ENCODE assay signal across 9 cellular contexts in genomic region chr7:128860158-128861073, GRCh38. TPM values are rescaled to one million over a fixed set of nuclear protein-coding genes. Genes with fewer than 3 reads are reported as not detected.
DNase-seq lines count a peak whose midpoint lies in the region; ATAC-seq and TF ChIP-seq lines count a peak whose summit lies in the region.
"Had no signal": no experiment of that assay in that cellular context is flagged by ENCODE, and none has a peak within 500 bp of the region (broad histone marks: within the 10 kb centered on the region; RNA-seq: fewer than 3 reads in every experiment).

No MANE protein-coding gene starts in this region.

- no peaks in the 10 kb centered on the region for H3K9me3 ChIP-seq in lower lobe of right lung
- H3K9me3 ChIP-seq in naive thymus-derived CD4-positive, alpha-beta T cell (ENCODE audit: control insufficient read depth in 2 of 3, low read length in 3 of 3): no peaks in the 10 kb centered on the region
- H3K9me3 ChIP-seq: upper lobe of left lung had no signal

- peaks cover 45% of the 10 kb centered on the region for H3K4me1 ChIP-seq in KMS-11 (ENCODE audit: low read depth, poor library complexity, severe bottlenecking)
- peaks cover 19% of the 10 kb centered on the region for H3K4me1 ChIP-seq in lower lobe of right lung
- H3K4me1 ChIP-seq in naive thymus-derived CD4-positive, alpha-beta T cell (ENCODE audit: control insufficient read depth in 2 of 2, insufficient read depth in 2 of 2, low read length in 2 of 2): peaks cover 12 to 15% of the 10 kb centered on the region in 2 donors

- peak overlapping the region in 2 of 7 donors; percentile 20 to 26 for H3K27ac Mint-ChIP-seq in CD14-positive monocyte
- H3K27ac Mint-ChIP-seq in naive thymus-derived CD4-positive, alpha-beta T cell: peak overlapping the region in 2 of 9 donors; percentile 11 to 73

- no peak overlapping the region for H3K4me3 Mint-ChIP-seq in CD14-positive monocyte
- peak overlapping the region in 1 of 10 donors; percentile 42 for H3K4me3 Mint-ChIP-seq in naive thymus-derived CD4-positive, alpha-beta T cell

- no peaks in the 10 kb centered on the region for H3K36me3 ChIP-seq in KMS-11 (ENCODE audit: insufficient read depth)
- peaks cover 9% of the 10 kb centered on the region for H3K36me3 ChIP-seq in lower lobe of right lung
- peaks cover 0 to 10% (median 0%) of the 10 kb centered on the region in 3 experiments for H3K36me3 ChIP-seq in naive thymus-derived CD4-positive, alpha-beta T cell (ENCODE audit: control insufficient read depth in 2 of 3, insufficient read depth in 3 of 3, low read length in 3 of 3)

- CTCF ChIA-PET in naive thymus-derived CD4-positive, alpha-beta T cell (lab: Charles Lee): interaction anchor here (0.5 kb wide), 1 partner anchor 1082 kb away, joined by 4 read pairs; no protein-coding TSS in a partner anchor

- POLR2A ChIA-PET in naive thymus-derived CD4-positive, alpha-beta T cell (lab: Charles Lee): no interaction called here

- H3K27me3 ChIP-seq in KMS-11 (ENCODE audit: insufficient read depth, low read depth): peaks cover 3% of the 10 kb centered on the region; the same call in 1 of the 2 replicates
- H3K27me3 ChIP-seq in lower lobe of right lung (ENCODE audit: low read depth): no peaks in the 10 kb centered on the region
- no peaks in the 10 kb centered on the region for H3K27me3 ChIP-seq in naive thymus-derived CD4-positive, alpha-beta T cell (ENCODE audit: control insufficient read depth in 2 of 2, insufficient read depth in 2 of 2, low read length in 2 of 2)
- H3K27me3 ChIP-seq: upper lobe of left lung had no signal

- peak overlapping the region; percentile 42; the same call in 1 of the 2 replicates for H3K27ac ChIP-seq in KMS-11
- no peak overlapping the region for H3K27ac ChIP-seq in lower lobe of right lung
- H3K27ac ChIP-seq in naive thymus-derived CD4-positive, alpha-beta T cell (ENCODE audit: low read depth, low read length): no peak overlapping the region

- peaks cover 18% of the 10 kb centered on the region for H3K4me1 Mint-ChIP-seq in CD14-positive monocyte
- H3K4me1 Mint-ChIP-seq in naive thymus-derived CD4-positive, alpha-beta T cell: peaks cover 16 to 30% (median 25%) of the 10 kb centered on the region in 7 donors

- TF ChIP-seq CTCF in KMS-11 (conservative IDR thresholded peaks at IDR 0.05; ENCODE audit: low read depth, low read length) (no peak), lower lobe of right lung (IDR thresholded peaks at IDR 0.05) (no peak), CD14-positive monocyte (IDR thresholded peaks at IDR 0.05) (no peak)

- H3K79me2 ChIP-seq in KMS-11 (ENCODE audit: insufficient read depth, low read depth): peaks cover 26% of the 10 kb centered on the region; the same call in 1 of the 2 replicates

- H3K36me3 Mint-ChIP-seq in CD14-positive monocyte: peaks cover 9 to 10% of the 10 kb centered on the region in 2 donors
- H3K36me3 Mint-ChIP-seq in naive thymus-derived CD4-positive, alpha-beta T cell: peaks cover 0 to 6% (median under 1%) of the 10 kb centered on the region in 5 donors

- intact Hi-C loops in lower lobe of right lung (cut with DNase I): no loop called here
- intact Hi-C loops in CD14-positive monocyte (cut with micrococcal nuclease): loop anchor here in 1 of 2 donors (10.0 kb wide), 1 partner anchor 116 kb away; no protein-coding TSS in a partner anchor
- intact Hi-C loops in naive thymus-derived CD4-positive, alpha-beta T cell (cut with micrococcal nuclease): loop anchor here (5.0 to 10.0 kb wide), 6 partner anchors 68 to 1273 kb away; partner anchors contain the start of genes CCDC136 (in 2 of the 2), HILPDA (in 2 of the 2), ARF5 (in 1 of the 2) and GCC1 (in 1 of the 2)

- DNase-seq in DMS 273 (lab: John Stamatoyannopoulos, UW; ENCODE audit: unreplicated experiment) (peak; percentile 76), cerebellum (ENCODE audit: low spot score) (peak; percentile 73), myocyte (ENCODE audit: low read depth) (peak; percentile 75), lower lobe of right lung (no peak), CD14-positive monocyte (ENCODE audit: low spot score) (no peak)
- no peak for DNase-seq in naive thymus-derived CD4-positive, alpha-beta T cell
- DNase-seq: upper lobe of left lung had no signal

- peak overlapping the region; percentile 16; the same call in 1 of the 2 replicates for H3K9ac ChIP-seq in KMS-11

- peak overlapping the region; percentile 59 for H3K4me2 ChIP-seq in KMS-11

- ATAC-seq in lower lobe of right lung: no peak
- ATAC-seq in HG03025 (IDR thresholded peaks at IDR 0.05; ENCODE audit: low FRiP score, unreplicated experiment): no peak
- no peak for ATAC-seq in naive thymus-derived CD4-positive, alpha-beta T cell

- no peaks in the 10 kb centered on the region for H4K20me1 ChIP-seq in KMS-11 (ENCODE audit: insufficient read depth)

- H3K9me3 Mint-ChIP-seq in CD14-positive monocyte: peaks cover 0 to 3% (median 0%) of the 10 kb centered on the region in 7 donors
- no peaks in the 10 kb centered on the region for H3K9me3 Mint-ChIP-seq in naive thymus-derived CD4-positive, alpha-beta T cell

- peak overlapping the region; percentile 62 for H2AFZ ChIP-seq in KMS-11 (ENCODE audit: low read depth)

- peaks cover 1 to 5% (median 5%) of the 10 kb centered on the region in 3 donors for H3K27me3 Mint-ChIP-seq in CD14-positive monocyte (ENCODE audit: low read depth in 3 of 3)
- H3K27me3 Mint-ChIP-seq in naive thymus-derived CD4-positive, alpha-beta T cell: peaks cover 0 to 2% (median 0%) of the 10 kb centered on the region in 5 donors

- H3K4me3 ChIP-seq in KMS-11 (IDR thresholded peaks at IDR 0.05; ENCODE audit: insufficient read depth, low read depth, low read length) (no peak overlapping the region), lower lobe of right lung (no peak overlapping the region)
- no peak overlapping the region for H3K4me3 ChIP-seq in naive thymus-derived CD4-positive, alpha-beta T cell (ENCODE audit: low read length)
- H3K4me3 ChIP-seq: upper lobe of left lung had no signal

RNA-seq across cellular contexts. Expression of gene ATP6V1F, which starts 2.2 kb away (rescaled TPM):
- total RNA-seq in cerebellum (58.4 TPM), myocyte (172 and 222 TPM in 2 replicates), lower lobe of right lung (208 TPM)
- 468 TPM for polyA plus RNA-seq in myocyte (2012)
- polyA plus RNA-seq in CD14-positive monocyte: 100 to 1,000 TPM; 511 to 593 TPM
- total RNA-seq in naive thymus-derived CD4-positive, alpha-beta T cell: 100 to 1,000 TPM in 2 of 5 experiments, 10 to 100 TPM in 3; 58.4 to 116 (median 79.1) TPM
- 100 to 1,000 TPM; 339 to 340 TPM for polyA plus RNA-seq in naive thymus-derived CD4-positive, alpha-beta T cell

RNA-seq across cellular contexts. Expression of gene FLNC, which starts 30.2 kb away (rescaled TPM):
- total RNA-seq in cerebellum (43.4 TPM), myocyte (703 and 1,085 TPM in 2 replicates), lower lobe of right lung (11.7 TPM)
- polyA plus RNA-seq in myocyte (2012): 401 TPM
- not detected for polyA plus RNA-seq in CD14-positive monocyte
- under 1 TPM in 2 of 5 experiments, not detected in 3; 0.05 to 0.19 TPM for total RNA-seq in naive thymus-derived CD4-positive, alpha-beta T cell
- polyA plus RNA-seq in naive thymus-derived CD4-positive, alpha-beta T cell: not detected

RNA-seq across cellular contexts. Expression of gene KCP, which starts 50.1 kb away (rescaled TPM):
- total RNA-seq in cerebellum (3.4 TPM), myocyte (0.19 and 0.42 TPM in 2 replicates), lower lobe of right lung (1.3 TPM)
- polyA plus RNA-seq in myocyte (2012): 0.57 TPM
- under 1 TPM in 1 of 2 donors, not detected in 1; 0.11 TPM for polyA plus RNA-seq in CD14-positive monocyte
- 1 to 10 TPM in 1 of 5 experiments, under 1 TPM in 3, not detected in 1; 0.10 to 1.6 (median 0.24) TPM for total RNA-seq in naive thymus-derived CD4-positive, alpha-beta T cell
- not detected for polyA plus RNA-seq in naive thymus-derived CD4-positive, alpha-beta T cell

Comparison
In these comparisons a context has a peak if more than half of its experiments do, and no peak if none do; other contexts are left out.
1. DNase-seq: peak in DMS 273 (single experiment), cerebellum (single experiment) and myocyte (single experiment); none in lower lobe of right lung (single experiment), CD14-positive monocyte (single experiment) and naive thymus-derived CD4-positive, alpha-beta T cell (0 of 9).
2. RNA of gene FLNC, which starts 30.2 kb away (total RNA-seq): 703 to 1,085 TPM in myocyte; 43.4 TPM in cerebellum (single experiment), 11.7 TPM in lower lobe of right lung (single experiment) and 0.05 to 0.19 TPM in naive thymus-derived CD4-positive, alpha-beta T cell; every median in the first group is over 10 times any median in the second.